In genomic region chr13:114313061-114313860, GRCh38 we compare ENCODE assay signal across 8 cellular contexts. TPM values are rescaled to one million over a fixed set of nuclear protein-coding genes. Genes with fewer than 3 reads are reported as not detected.
DNase-seq lines count a peak whose midpoint lies in the region; ATAC-seq lines count a peak whose summit lies in the region.

No MANE protein-coding gene starts in this region.

- peaks cover 47% of the 10 kb centered on the region for H3K4me1 ChIP-seq in skeletal muscle satellite cell (ENCODE audit: control insufficient read depth, insufficient read depth, low read length)

- peak overlapping the region; percentile 95 for H3K9ac ChIP-seq in skeletal muscle satellite cell (ENCODE audit: low read depth, low read length)

- peak; percentile 38 for ATAC-seq in HG02885 (IDR thresholded peaks at IDR 0.05; ENCODE audit: poor library complexity, unreplicated experiment)

- no peaks in the 10 kb centered on the region for H3K36me3 ChIP-seq in skeletal muscle satellite cell (ENCODE audit: insufficient read depth, low read length)

- H3K9me3 ChIP-seq in skeletal muscle satellite cell (replicated peaks; ENCODE audit: low read length), result no peaks in the 10 kb centered on the region

- peak overlapping the region; percentile 83 for H3K4me2 ChIP-seq in skeletal muscle satellite cell (ENCODE audit: low read length)

- peak overlapping the region; percentile 94 for H3K4me3 ChIP-seq in skeletal muscle satellite cell (ENCODE audit: low read length)

- in situ Hi-C loops in KBM-7 (cut with MboI; ENCODE audit: low pct_unique_long_range_greater_than_20kb, low sequenced_read_pairs), result no loop called here

- DNase-seq in EL (peak; percentile 55), fibroblast of peridontal ligament (ENCODE audit: extremely low read depth) (peak; percentile 13), KBM-7 (no peak), NCI-H2107 (lab: John Stamatoyannopoulos, UW) (no peak), NCI-H1694 (lab: John Stamatoyannopoulos, UW) (no peak)
- peak; percentile 7 for DNase-seq in activated CD4-positive, alpha-beta T cell treated with anti-CD3 and anti-CD28 coated beads, Interleukin-2, amount 50 U/mL, for 1 hour

- H3K27me3 ChIP-seq in skeletal muscle satellite cell (ENCODE audit: control insufficient read depth, insufficient read depth, low read length), result no peaks in the 10 kb centered on the region

RNA-seq across cellular contexts. Expression of gene CHAMP1, which starts 1.0 kb away (rescaled TPM):
- total RNA-seq in skeletal muscle satellite cell (2012; rRNA removed), result 14.4 and 19.0 TPM in 2 replicates

RNA-seq across cellular contexts. Expression of gene UPF3A, which starts 31.9 kb away (rescaled TPM):
- total RNA-seq in skeletal muscle satellite cell (2012; rRNA removed), result 9.4 and 18.5 TPM in 2 replicates

Comparison
In these comparisons a context has a peak if more than half of its experiments do, and no peak if none do; other contexts are left out.
1. DNase-seq: peak in EL (single experiment), activated CD4-positive, alpha-beta T cell treated with anti-CD3 and anti-CD28 coated beads, Interleukin-2, amount 50 U/mL, for 1 hour (single experiment) and fibroblast of peridontal ligament (single experiment); none in KBM-7 (single experiment), NCI-H2107 (single experiment) and NCI-H1694 (single experiment).